ENCODE assay signal across 17 cellular contexts in the genomic region with DNA sequence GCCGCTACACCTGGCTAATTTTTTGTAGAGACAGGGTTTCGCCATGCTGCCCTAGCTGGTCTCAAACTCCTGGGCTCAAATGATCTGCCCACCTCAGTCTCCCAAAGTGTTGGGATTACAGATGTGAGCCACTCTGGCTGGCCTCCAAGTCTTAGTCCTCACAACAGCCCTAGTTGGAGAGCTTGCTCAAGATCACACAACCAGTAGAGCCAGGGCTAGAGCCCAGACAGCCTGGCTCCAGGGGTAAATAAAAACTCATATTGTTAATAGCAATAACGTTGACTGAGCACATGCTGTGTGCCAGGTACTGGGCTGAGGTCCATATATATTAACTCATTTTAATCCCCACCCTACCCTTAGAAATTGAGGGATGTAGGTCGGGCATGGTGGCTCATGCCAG. TPM values are rescaled to one million over a fixed set of nuclear protein-coding genes. Genes with fewer than 3 reads are reported as not detected.
DNase-seq lines count a peak whose midpoint lies in the region; ATAC-seq and TF ChIP-seq lines count a peak whose summit lies in the region.
"Had no signal": no experiment of that assay in that cellular context is flagged by ENCODE, and none has a peak within 500 bp of the region (broad histone marks: within the 10 kb centered on the region; RNA-seq: fewer than 3 reads in every experiment).

No MANE protein-coding gene starts in this region.

- H3K9me3 ChIP-seq in right atrium auricular region (no peaks in the 10 kb centered on the region), prostate gland (no peaks in the 10 kb centered on the region)

- no peaks in the 10 kb centered on the region for H3K4me1 ChIP-seq in right atrium auricular region
- H3K4me1 ChIP-seq in prostate gland (replicated peaks) = no peaks in the 10 kb centered on the region

- peak; percentile 24 for DNase-seq in cardiac septum (ENCODE audit: low spot score)
- no peak for DNase-seq in right atrium auricular region (ENCODE audit: low spot score)
- peak; percentile 27 for DNase-seq in NCI-H69 (lab: John Stamatoyannopoulos, UW)
- peak; percentile 44 for DNase-seq in prostate gland (ENCODE audit: low spot score)
- no peak for DNase-seq in NCI-H526 treated with DMSO at 0.1 percent for 48 hours (lab: John Stamatoyannopoulos, UW)
- DNase-seq: CD8-positive, alpha-beta T cell; GM23248; Kasumi-1; NCI-H1105 treated with DMSO at 0.1 percent for 48 hours; NCI-H1694 treated with DMSO at 0.1 percent for 48 hours; NCI-H2171 treated with DMSO at 0.1 percent for 48 hours; PC-9; T-helper 1 cell had no signal

- TF ChIP-seq CTCF in right atrium auricular region (IDR thresholded peaks at IDR 0.05) = no peak
- TF ChIP-seq CTCF in prostate gland (IDR thresholded peaks at IDR 0.05) = no peak

- TF ChIP-seq POLR2A in prostate gland (IDR thresholded peaks at IDR 0.05) = no peak

- no peak for ATAC-seq in GM18502 (IDR thresholded peaks at IDR 0.05; ENCODE audit: poor library complexity, unreplicated experiment)
- no peak for ATAC-seq in GM21515 (IDR thresholded peaks at IDR 0.05; ENCODE audit: unreplicated experiment)
- ATAC-seq: CD8-positive, alpha-beta T cell; HCT116 had no signal

- no peak overlapping the region for H3K27ac ChIP-seq in right atrium auricular region
- no peak overlapping the region for H3K27ac ChIP-seq in prostate gland
- H3K27ac ChIP-seq: GM23248, PC-9, RWPE1 had no signal

- intact Hi-C loops in cardiac septum (cut with DNase I) = no loop called here
- intact Hi-C loops in prostate gland (cut with DNase I) = no loop called here

- H3K4me3 ChIP-seq in right atrium auricular region = no peak overlapping the region
- H3K4me3 ChIP-seq in prostate gland = no peak overlapping the region
- H3K4me3 ChIP-seq: GM23248, PC-9 had no signal

- WGBS in prostate gland = 69% methylated on average over 4 of the region's 4 CpGs

- no peaks in the 10 kb centered on the region for H3K36me3 ChIP-seq in right atrium auricular region
- H3K36me3 ChIP-seq in prostate gland = no peaks in the 10 kb centered on the region

- H3K27me3 ChIP-seq in right atrium auricular region (no peaks in the 10 kb centered on the region), prostate gland (replicated peaks; ENCODE audit: insufficient read depth) (no peaks in the 10 kb centered on the region)

RNA-seq across cellular contexts. Expression of a gene that starts 7.3 kb away (rescaled TPM):
- total RNA-seq in cardiac septum (not detected), right atrium auricular region (under 1 TPM; 0.30 to 0.59 TPM), prostate gland (10 to 100 TPM; 22.4 to 29.1 TPM)
- total RNA-seq: GM23248, PC-9 had no signal

Comparison
In these comparisons a context has a peak if more than half of its experiments do, and no peak if none do; other contexts are left out.
1. DNase-seq: peak in cardiac septum (single experiment), NCI-H69 (single experiment) and prostate gland (single experiment); none in right atrium auricular region (single experiment) and NCI-H526 treated with DMSO at 0.1 percent for 48 hours (single experiment).
2. RNA of a gene that starts 7.3 kb away (total RNA-seq): 22.4 to 29.1 TPM in prostate gland; 0.30 to 0.59 TPM in right atrium auricular region and not detected in cardiac septum (single experiment); every median in the first group is over 10 times any median in the second.